Comparison of ENCODE assay signal across 10 cellular contexts in the genomic region with DNA sequence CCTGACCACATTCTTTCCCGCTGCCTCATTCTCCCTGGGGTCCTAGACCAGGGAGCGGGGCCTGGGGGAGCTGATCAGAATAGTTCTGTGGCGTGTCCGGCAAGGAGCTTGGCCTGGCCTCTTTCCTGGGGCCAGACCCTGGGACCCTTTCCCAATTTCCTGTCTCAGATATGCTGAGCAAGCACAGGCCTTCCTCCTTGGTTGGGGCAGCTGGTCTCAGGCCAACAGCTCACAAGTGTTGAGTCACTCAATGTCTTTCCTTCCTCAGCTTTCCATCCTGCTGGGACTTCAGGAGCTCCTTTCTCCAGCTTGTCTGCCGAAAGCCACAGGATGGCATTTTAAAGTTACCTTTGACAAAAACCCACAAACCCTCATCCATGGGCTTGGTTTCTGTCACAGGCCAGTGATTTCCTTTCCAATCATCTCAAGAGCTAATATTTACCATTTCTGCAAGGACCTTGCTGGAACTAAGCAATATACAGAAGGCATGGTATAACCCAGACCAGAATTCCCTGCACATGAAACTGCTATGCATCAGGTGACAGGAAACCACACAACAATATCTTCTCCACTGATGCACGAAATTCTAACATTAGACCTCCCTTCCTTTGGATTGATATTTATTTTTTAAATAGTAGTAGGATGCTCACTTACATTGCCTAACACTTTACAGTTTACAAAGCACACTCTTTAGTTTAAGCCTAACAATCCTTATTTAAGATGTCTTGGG. TPM values are rescaled to one million over a fixed set of nuclear protein-coding genes. Genes with fewer than 3 reads are reported as not detected.
A peak's percentile ranks its signal among the peaks of the same experiment; 100 is the strongest.
DNase-seq lines count a peak whose midpoint lies in the region; ATAC-seq and TF ChIP-seq lines count a peak whose summit lies in the region.
"Had no signal": no experiment of that assay in that cellular context is flagged by ENCODE, and none has a peak within 500 bp of the region (broad histone marks: within the 10 kb centered on the region; RNA-seq: fewer than 3 reads in every experiment).

No MANE protein-coding gene starts in this region.

- H3K4me1 Mint-ChIP-seq in T-helper 17 cell = peaks cover 4% of the 10 kb centered on the region
- peaks cover 0 to 9% (median 0%) of the 10 kb centered on the region in 7 donors for H3K4me1 Mint-ChIP-seq in naive thymus-derived CD4-positive, alpha-beta T cell
- H3K4me1 Mint-ChIP-seq in naive thymus-derived CD8-positive, alpha-beta T cell = peaks cover 0 to 2% (median 1%) of the 10 kb centered on the region in 4 donors
- H3K4me1 Mint-ChIP-seq: CD8-positive, alpha-beta memory T cell had no signal

- no peaks in the 10 kb centered on the region for H3K9me2 ChIP-seq in PC-9 (ENCODE audit: insufficient read depth)

- no peak overlapping the region for H3K27ac Mint-ChIP-seq in T-helper 17 cell
- peak overlapping the region in 1 of 9 donors; percentile 33 for H3K27ac Mint-ChIP-seq in naive thymus-derived CD4-positive, alpha-beta T cell
- no peak overlapping the region for H3K27ac Mint-ChIP-seq in naive thymus-derived CD8-positive, alpha-beta T cell
- H3K27ac Mint-ChIP-seq: CD8-positive, alpha-beta memory T cell had no signal

- CTCF ChIA-PET in PC-9 (lab: Charles Lee) = interaction anchor here (0.7 to 1.2 kb wide), 2 partner anchors 43 to 400 kb away, joined by 6 to 7 read pairs; no protein-coding TSS in a partner anchor
- CTCF ChIA-PET in naive thymus-derived CD4-positive, alpha-beta T cell (lab: Charles Lee) = no interaction called here

- H3K36me3 Mint-ChIP-seq in T-helper 17 cell (ENCODE audit: low read depth) = no peaks in the 10 kb centered on the region
- peaks cover 0 to 7% (median 2%) of the 10 kb centered on the region in 5 donors for H3K36me3 Mint-ChIP-seq in naive thymus-derived CD4-positive, alpha-beta T cell
- H3K36me3 Mint-ChIP-seq in naive thymus-derived CD8-positive, alpha-beta T cell = peaks cover 0 to 2% (median 0%) of the 10 kb centered on the region in 3 donors
- H3K36me3 Mint-ChIP-seq: CD8-positive, alpha-beta memory T cell had no signal

- H3F3A ChIP-seq in PC-9 (ENCODE audit: insufficient read depth, low read depth) = no peaks in the 10 kb centered on the region; the same call in 1 of the 2 replicates

- no peak for ATAC-seq in T-helper 17 cell
- ATAC-seq in naive thymus-derived CD4-positive, alpha-beta T cell = no peak
- ATAC-seq in naive thymus-derived CD8-positive, alpha-beta T cell = no peak

- H3K27ac ChIP-seq in PC-9 (peak overlapping the region; percentile 33), fibroblast of lung (ENCODE audit: insufficient read depth, low read length) (no peak overlapping the region), osteoblast (ENCODE audit: low read depth, low read length) (peak overlapping the region; percentile 27)
- H3K27ac ChIP-seq in naive thymus-derived CD4-positive, alpha-beta T cell (ENCODE audit: low read depth, low read length) = no peak overlapping the region
- H3K27ac ChIP-seq: pancreas had no signal

- H3K9me3 Mint-ChIP-seq in naive thymus-derived CD4-positive, alpha-beta T cell = peaks cover 0 to 12% (median 5%) of the 10 kb centered on the region in 11 donors
- H3K9me3 Mint-ChIP-seq in naive thymus-derived CD8-positive, alpha-beta T cell = peaks cover 0 to 9% (median 2%) of the 10 kb centered on the region in 9 donors

- H4K20me1 ChIP-seq in PC-9 (ENCODE audit: insufficient read depth) = no peaks in the 10 kb centered on the region
- H4K20me1 ChIP-seq in fibroblast of lung (ENCODE audit: control insufficient read depth, extremely low read depth, insufficient read depth, low read length) = no peaks in the 10 kb centered on the region
- H4K20me1 ChIP-seq in osteoblast (ENCODE audit: insufficient read depth, low read length) = peaks cover 3% of the 10 kb centered on the region

- TF ChIP-seq CTCF in PC-9 (conservative IDR thresholded peaks at IDR 0.05) (no peak), fibroblast of lung (conservative IDR thresholded peaks at IDR 0.05 in 1 of 2, IDR thresholded peaks at IDR 0.05 in 1 of 2; ENCODE audit: low read depth in 1 of 2, low read length in 2 of 2) (no peak), osteoblast (IDR thresholded peaks at IDR 0.05; ENCODE audit: extremely low read depth, low read depth, low read length) (no peak), GM10266 (IDR thresholded peaks at IDR 0.05; ENCODE audit: control insufficient read depth, insufficient read depth, low read depth, missing control alignments) (no peak)

- H3K36me3 ChIP-seq in PC-9 (ENCODE audit: low read depth) = no peaks in the 10 kb centered on the region
- H3K36me3 ChIP-seq in fibroblast of lung (ENCODE audit: control insufficient read depth, insufficient read depth, low read length) = no peaks in the 10 kb centered on the region
- no peaks in the 10 kb centered on the region for H3K36me3 ChIP-seq in osteoblast (ENCODE audit: insufficient read depth, low read length)
- no peaks in the 10 kb centered on the region for H3K36me3 ChIP-seq in naive thymus-derived CD4-positive, alpha-beta T cell (ENCODE audit: control insufficient read depth in 2 of 3, insufficient read depth in 3 of 3, low read length in 3 of 3)
- H3K36me3 ChIP-seq: pancreas had no signal

- H3K4me1 ChIP-seq in PC-9 (replicated peaks; ENCODE audit: insufficient read depth) = peaks cover 34% of the 10 kb centered on the region
- peaks cover 8% of the 10 kb centered on the region for H3K4me1 ChIP-seq in fibroblast of lung (ENCODE audit: control insufficient read depth, extremely low read depth, insufficient read depth, low read length)
- peaks cover 33% of the 10 kb centered on the region for H3K4me1 ChIP-seq in osteoblast (ENCODE audit: insufficient read depth, low read length)
- no peaks in the 10 kb centered on the region for H3K4me1 ChIP-seq in naive thymus-derived CD4-positive, alpha-beta T cell (ENCODE audit: control insufficient read depth in 2 of 2, insufficient read depth in 2 of 2, low read length in 2 of 2)
- H3K4me1 ChIP-seq: pancreas had no signal

- POLR2A ChIA-PET in PC-9 (lab: Charles Lee; ENCODE audit: unreplicated experiment) = interaction anchor here (0.6 to 0.9 kb wide), 5 partner anchors 10 to 367 kb away, joined by 3 to 6 read pairs (median 4); no protein-coding TSS in a partner anchor
- POLR2A ChIA-PET in naive thymus-derived CD4-positive, alpha-beta T cell (lab: Charles Lee) = interaction anchor here (0.6 kb wide), 1 partner anchor 42 kb away, joined by 4 read pairs; no protein-coding TSS in a partner anchor
- POLR2A ChIA-PET in naive thymus-derived CD8-positive, alpha-beta T cell (lab: Charles Lee) = no interaction called here

- intact Hi-C loops in PC-9 (cut with micrococcal nuclease; ENCODE audit: unreplicated experiment) = loop anchor here (5.0 kb wide), 1 partner anchor 109 kb away; a partner anchor contains a TSS
- intact Hi-C loops in naive thymus-derived CD4-positive, alpha-beta T cell (cut with micrococcal nuclease) = no loop called here

- H3K79me2 ChIP-seq in PC-9 (ENCODE audit: low read depth) = no peaks in the 10 kb centered on the region
- no peaks in the 10 kb centered on the region for H3K79me2 ChIP-seq in fibroblast of lung (ENCODE audit: control insufficient read depth, insufficient read depth, low read length)
- no peaks in the 10 kb centered on the region for H3K79me2 ChIP-seq in osteoblast (ENCODE audit: insufficient read depth, low read length)

- no peak overlapping the region for H3K9ac ChIP-seq in fibroblast of lung (ENCODE audit: insufficient read depth, low read length)

- H3K9me3 ChIP-seq in PC-9 (ENCODE audit: insufficient read depth, low read depth) = peaks cover 3% of the 10 kb centered on the region; the same call in 1 of the 2 replicates
- H3K9me3 ChIP-seq in fibroblast of lung (ENCODE audit: control insufficient read depth, insufficient read depth, low read depth, low read length) = no peaks in the 10 kb centered on the region
- no peaks in the 10 kb centered on the region for H3K9me3 ChIP-seq in osteoblast (ENCODE audit: low read depth, low read length)
- H3K9me3 ChIP-seq in T-helper 17 cell (ENCODE audit: control insufficient read depth, low read length, poor library complexity, severe bottlenecking) = no peaks in the 10 kb centered on the region
- H3K9me3 ChIP-seq in naive thymus-derived CD4-positive, alpha-beta T cell (ENCODE audit: control insufficient read depth in 2 of 3, low read length in 3 of 3) = no peaks in the 10 kb centered on the region
- H3K9me3 ChIP-seq: pancreas had no signal

- H3K4me3 ChIP-seq in PC-9 = no peak overlapping the region
- H3K4me3 ChIP-seq in fibroblast of lung (replicated peaks in 1 of 4; ENCODE audit: control extremely low read depth in 1 of 4, insufficient read depth in 1 of 4, low read depth in 3 of 4, low read length in 4 of 4) = no peak overlapping the region
- no peak overlapping the region for H3K4me3 ChIP-seq in osteoblast (ENCODE audit: insufficient read depth, low read length)
- H3K4me3 ChIP-seq in naive thymus-derived CD4-positive, alpha-beta T cell (ENCODE audit: low read length) = no peak overlapping the region
- H3K4me3 ChIP-seq: pancreas had no signal

- BruUV-seq in PC-9 (replicated peaks; lab: Mats Ljungman, UMichigan) = no TSS peak

- DNase-seq in AG20443 (ENCODE audit: low spot score) = peak; percentile 45
- DNase-seq in PC-9 = no peak
- DNase-seq in fibroblast of lung (ENCODE audit: low read depth in 2 of 2) = peak; percentile 63 to 66
- DNase-seq in osteoblast (ENCODE audit: insufficient read length, low spot score, missing footprints) = peak; percentile 68
- no peak for DNase-seq in T-helper 17 cell
- DNase-seq in naive thymus-derived CD4-positive, alpha-beta T cell = no peak
- DNase-seq in naive thymus-derived CD8-positive, alpha-beta T cell = no peak
- DNase-seq in GM10266 (ENCODE audit: extremely low spot score) = no peak
- DNase-seq: CD8-positive, alpha-beta memory T cell had no signal

- H2AFZ ChIP-seq in PC-9 (no peak overlapping the region), fibroblast of lung (ENCODE audit: low read length) (no peak overlapping the region), osteoblast (ENCODE audit: low read length) (no peak overlapping the region)

- H3K27me3 ChIP-seq in PC-9 (ENCODE audit: insufficient read depth, low read depth) = no peaks in the 10 kb centered on the region
- no peaks in the 10 kb centered on the region for H3K27me3 ChIP-seq in fibroblast of lung (ENCODE audit: control insufficient read depth, insufficient read depth, low read length)
- H3K27me3 ChIP-seq in osteoblast (ENCODE audit: insufficient read depth, low read length) = no peaks in the 10 kb centered on the region
- no peaks in the 10 kb centered on the region for H3K27me3 ChIP-seq in naive thymus-derived CD4-positive, alpha-beta T cell (ENCODE audit: control insufficient read depth in 2 of 2, insufficient read depth in 2 of 2, low read length in 2 of 2)
- H3K27me3 ChIP-seq: pancreas had no signal

- H3K27me3 Mint-ChIP-seq in T-helper 17 cell = no peaks in the 10 kb centered on the region
- no peaks in the 10 kb centered on the region for H3K27me3 Mint-ChIP-seq in naive thymus-derived CD4-positive, alpha-beta T cell
- no peaks in the 10 kb centered on the region for H3K27me3 Mint-ChIP-seq in naive thymus-derived CD8-positive, alpha-beta T cell

- H3K4me2 ChIP-seq in PC-9 (peak overlapping the region; percentile 26), fibroblast of lung (ENCODE audit: extremely low read depth, insufficient read depth, low read length) (no peak overlapping the region), osteoblast (ENCODE audit: insufficient read depth, low read length) (peak overlapping the region; percentile 40)

- no peak overlapping the region for H3K4me3 Mint-ChIP-seq in T-helper 17 cell
- no peak overlapping the region for H3K4me3 Mint-ChIP-seq in naive thymus-derived CD4-positive, alpha-beta T cell
- no peak overlapping the region for H3K4me3 Mint-ChIP-seq in naive thymus-derived CD8-positive, alpha-beta T cell
- H3K4me3 Mint-ChIP-seq: CD8-positive, alpha-beta memory T cell had no signal

RNA-seq across cellular contexts. Expression of a gene that starts 19.5 kb away (rescaled TPM):
- total RNA-seq in PC-9 (2021) (15.5 and 19.0 TPM in 2 replicates), fibroblast of lung (9.8 and 12.6 TPM in 2 replicates), osteoblast (2.4 and 3.3 TPM in 2 replicates), T-helper 17 cell (not detected)
- 2.8 and 5.2 TPM in 2 replicates for polyA plus RNA-seq in fibroblast of lung
- polyA plus RNA-seq in fibroblast of lung (2012) = 2.3 and 3.2 TPM in 2 replicates
- 2.7 and 9.6 TPM in 2 replicates for polyA minus RNA-seq in fibroblast of lung (ENCODE audit: low replicate concordance)
- total RNA-seq in naive thymus-derived CD4-positive, alpha-beta T cell = not detected
- polyA plus RNA-seq in naive thymus-derived CD4-positive, alpha-beta T cell = under 1 TPM in 1 of 2 donors, not detected in 1; 0.53 TPM
- not detected for total RNA-seq in naive thymus-derived CD8-positive, alpha-beta T cell
- not detected for polyA plus RNA-seq in naive thymus-derived CD8-positive, alpha-beta T cell
- total RNA-seq: CD8-positive, alpha-beta memory T cell had no signal
- polyA plus RNA-seq: CD8-positive, alpha-beta memory T cell had no signal

Comparison
In these comparisons a context has a peak if more than half of its experiments do, and no peak if none do; other contexts are left out.
1. DNase-seq: peak in AG20443 (single experiment), fibroblast of lung (2 of 2) and osteoblast (single experiment); none in PC-9 (0 of 2), T-helper 17 cell (0 of 3), naive thymus-derived CD4-positive, alpha-beta T cell (0 of 9), naive thymus-derived CD8-positive, alpha-beta T cell (0 of 10) and GM10266 (single experiment).
2. H3K27ac ChIP-seq: peak in PC-9 (single experiment) and osteoblast (single experiment); none in fibroblast of lung (single experiment) and naive thymus-derived CD4-positive, alpha-beta T cell (single experiment).